Comparison of ENCODE assay signal across 7 cellular contexts in the genomic region with DNA sequence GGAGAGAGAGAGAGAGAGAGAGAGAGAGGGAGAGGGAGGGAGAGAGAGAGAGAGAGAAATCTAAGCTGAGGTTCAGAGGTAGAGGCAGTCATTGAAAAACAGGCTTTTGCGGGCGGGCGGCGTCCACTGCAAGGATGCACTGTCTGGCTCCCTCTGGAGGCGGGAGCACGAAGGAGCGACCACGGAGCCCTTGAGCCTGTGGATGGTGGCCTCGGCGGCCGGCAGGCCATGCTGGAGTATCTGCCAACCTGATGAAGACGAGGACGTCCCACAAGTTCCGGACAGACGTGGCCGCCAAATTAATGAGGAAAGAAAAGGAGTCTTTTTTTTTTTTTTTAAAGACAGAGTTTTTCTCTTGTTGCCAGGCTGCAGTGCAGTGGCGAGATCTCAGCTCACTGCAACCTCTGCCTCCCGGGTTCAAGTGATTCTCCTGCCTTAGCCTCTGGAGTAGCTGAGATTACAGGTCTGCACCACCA. TPM values are rescaled to one million over a fixed set of nuclear protein-coding genes. Genes with fewer than 3 reads are reported as not detected.
DNase-seq lines count a peak whose midpoint lies in the region; ATAC-seq, FAIRE-seq and TF ChIP-seq lines count a peak whose summit lies in the region.

No MANE protein-coding gene starts in this region.

- TF ChIP-seq CTCF in colonic mucosa (IDR thresholded peaks at IDR 0.05) (peak; percentile 65), right lobe of liver (IDR thresholded peaks at IDR 0.05) (peak; percentile 64 to 78 (median 76))

- H3K36me3 ChIP-seq in colonic mucosa: no peaks in the 10 kb centered on the region
- H3K36me3 ChIP-seq in right lobe of liver: no peaks in the 10 kb centered on the region

- no peak overlapping the region for H3K4me3 ChIP-seq in colonic mucosa
- H3K4me3 ChIP-seq in right lobe of liver: no peak overlapping the region

- TF ChIP-seq POLR2A in right lobe of liver (IDR thresholded peaks at IDR 0.05): no peak

- H3K9me3 ChIP-seq in colonic mucosa (no peaks in the 10 kb centered on the region), right lobe of liver (no peaks in the 10 kb centered on the region)

- H3K4me1 ChIP-seq in colonic mucosa (no peaks in the 10 kb centered on the region), right lobe of liver (peaks cover 0 to 4% (median 0%) of the 10 kb centered on the region in 4 donors)

- peak; percentile 15 for FAIRE-seq in GM18507 (lab: Jason Lieb, UNC)

- 5% methylated on average over 8 of the region's 18 CpGs for WGBS in right lobe of liver (ENCODE audit: insufficient coverage, low coverage, low lambda C conversion rate, missing lambda C conversion rate)

- H3K27me3 ChIP-seq in colonic mucosa (no peaks in the 10 kb centered on the region), right lobe of liver (no peaks in the 10 kb centered on the region)

- intact Hi-C loops in colonic mucosa (cut with DNase I): loop anchor here (5.0 kb wide), 1 partner anchor 243 kb away; a partner anchor contains a TSS
- intact Hi-C loops in right lobe of liver (cut with DNase I): no loop called here

- H3K9ac ChIP-seq in colonic mucosa (ENCODE audit: low read depth in 2 of 2, low read length in 2 of 2): no peak overlapping the region

- DNase-seq in GM18507 (ENCODE audit: extremely low spot score, insufficient read length, low read depth) (peak; percentile 33), NCI-H526 (lab: John Stamatoyannopoulos, UW) (peak; percentile 44 to 81), colonic mucosa (peak; percentile 88), right lobe of liver (peak; percentile 89 to 91 (median 90))
- peak; percentile 77 for DNase-seq in activated CD4-positive, alpha-beta T cell treated with anti-CD3 and anti-CD28 coated beads, Interleukin-2, amount 50 U/mL, for 1 hour
- DNase-seq in stimulated activated CD4-positive, alpha-beta T cell treated with anti-CD3 and anti-CD28 coated beads, Interleukin-4, amount 100 ng/mL, for 4 hours: peak; percentile 67 to 68

- H3K27ac ChIP-seq in colonic mucosa: no peak overlapping the region
- H3K27ac ChIP-seq in right lobe of liver: no peak overlapping the region

- peak; percentile 54 for ATAC-seq in HG03066 (IDR thresholded peaks at IDR 0.05; ENCODE audit: low read depth, unreplicated experiment)
- peak; percentile 82 to 91 (median 86) for ATAC-seq in right lobe of liver

RNA-seq across cellular contexts. Expression of a gene that starts 2.2 kb away (rescaled TPM):
- total RNA-seq in colonic mucosa (10 to 100 TPM; 12.5 to 13.2 TPM), right lobe of liver (10 to 100 TPM; 12.8 to 19.3 (median 15.1) TPM)

RNA-seq across cellular contexts. Expression of a gene that starts 34.5 kb away (rescaled TPM):
- total RNA-seq in colonic mucosa: 10 to 100 TPM; 34.5 to 35.3 TPM
- total RNA-seq in right lobe of liver: 10 to 100 TPM; 17.5 to 24.1 (median 21.5) TPM

RNA-seq across cellular contexts. Expression of a gene that starts 34.5 kb away (rescaled TPM):
- total RNA-seq in colonic mucosa (10 to 100 TPM; 53.7 to 60.2 TPM), right lobe of liver (10 to 100 TPM; 15.5 to 33.8 (median 26.0) TPM)

RNA-seq across cellular contexts. Expression of a gene that starts 34.8 kb away (rescaled TPM):
- total RNA-seq in colonic mucosa: 10 to 100 TPM; 16.7 to 17.9 TPM
- 10 to 100 TPM in 2 of 6 experiments, 1 to 10 TPM in 4; 8.4 to 11.5 (median 9.4) TPM for total RNA-seq in right lobe of liver

Comparison
In these comparisons a context has a peak if more than half of its experiments do, and no peak if none do; other contexts are left out.
1. DNase-seq: peak in every context shown above with its lines; median percentile 90 in right lobe of liver; 88 in colonic mucosa; 77 in activated CD4-positive, alpha-beta T cell treated with anti-CD3 and anti-CD28 coated beads, Interleukin-2, amount 50 U/mL, for 1 hour; 68 in stimulated activated CD4-positive, alpha-beta T cell treated with anti-CD3 and anti-CD28 coated beads, Interleukin-4, amount 100 ng/mL, for 4 hours; 62 in NCI-H526; 33 in GM18507.